8 cellular contexts compared by ENCODE assay signal in genomic region chr7:1460757-1461639, GRCh38. TPM values are rescaled to one million over a fixed set of nuclear protein-coding genes. Genes with fewer than 3 reads are reported as not detected.
DNase-seq lines count a peak whose midpoint lies in the region; ATAC-seq and TF ChIP-seq lines count a peak whose summit lies in the region.

No MANE protein-coding gene starts in this region.

- peak overlapping the region; percentile 48 for H3K4me3 ChIP-seq in astrocyte of the spinal cord (ENCODE audit: low read depth, low read length)
- peak overlapping the region; percentile 91 for H3K4me3 ChIP-seq in suprapubic skin
- H3K4me3 ChIP-seq in BE2C (ENCODE audit: low read depth, low read length), result no peak overlapping the region

- TF ChIP-seq POLR2A in suprapubic skin (IDR thresholded peaks at IDR 0.05), result no peak

- ATAC-seq in GM21515 (IDR thresholded peaks at IDR 0.05; ENCODE audit: unreplicated experiment) (no peak), HG03280 (IDR thresholded peaks at IDR 0.05; ENCODE audit: unreplicated experiment) (no peak)

- no peaks in the 10 kb centered on the region for H3K27me3 ChIP-seq in layer of hippocampus (ENCODE audit: control insufficient read depth, insufficient read depth, low read length)
- no peaks in the 10 kb centered on the region for H3K27me3 ChIP-seq in suprapubic skin
- peaks cover 28% of the 10 kb centered on the region for H3K27me3 ChIP-seq in BE2C

- WGBS in suprapubic skin, result 30% methylated on average over 28 of the region's 30 CpGs

- DNase-seq in DMS53 (lab: John Stamatoyannopoulos, UW) (peak; percentile 54), DMS53 treated with DMSO at 0.1 percent for 48 hours (lab: John Stamatoyannopoulos, UW; ENCODE audit: unreplicated experiment) (no peak), astrocyte of the spinal cord (ENCODE audit: low read depth, low spot score) (peak; percentile 37), suprapubic skin (ENCODE audit: low spot score in 2 of 2) (no peak), BE2C (no peak)

- no peak for TF ChIP-seq CTCF in astrocyte of the spinal cord (IDR thresholded peaks at IDR 0.05; ENCODE audit: low read depth, low read length)
- no peak for TF ChIP-seq CTCF in suprapubic skin (IDR thresholded peaks at IDR 0.05)
- TF ChIP-seq CTCF in BE2C (IDR thresholded peaks at IDR 0.05; ENCODE audit: low read depth, low read length), result no peak

- in situ Hi-C loops in astrocyte of the spinal cord (cut with HindIII; ENCODE audit: low sequenced_read_pairs), result no loop called here

- peak overlapping the region; percentile 84 for H3K27ac ChIP-seq in layer of hippocampus (ENCODE audit: low read depth, low read length)
- peak overlapping the region; percentile 78 for H3K27ac ChIP-seq in suprapubic skin

- TF ChIP-seq EP300 in suprapubic skin (IDR thresholded peaks at IDR 0.05), result no peak

- no peaks in the 10 kb centered on the region for H3K36me3 ChIP-seq in suprapubic skin
- no peaks in the 10 kb centered on the region for H3K36me3 ChIP-seq in BE2C

- H3K4me1 ChIP-seq in suprapubic skin (peaks cover 76% of the 10 kb centered on the region), BE2C (peaks cover 6% of the 10 kb centered on the region)

- H3K9me3 ChIP-seq in suprapubic skin (no peaks in the 10 kb centered on the region), BE2C (no peaks in the 10 kb centered on the region)

RNA-seq across cellular contexts. Expression of gene MICALL2, which starts 1.7 kb away (rescaled TPM):
- total RNA-seq in suprapubic skin, result 10 to 100 TPM; 15.7 to 23.5 (median 16.9) TPM
- 0.34 TPM for polyA plus RNA-seq in BE2C (2012; ENCODE audit: insufficient read depth, insufficient read length, low read depth)

RNA-seq across cellular contexts. Expression of gene INTS1, which starts 43.2 kb away (rescaled TPM):
- 10 to 100 TPM; 45.7 to 96.5 (median 75.8) TPM for total RNA-seq in suprapubic skin
- polyA plus RNA-seq in BE2C (2012; ENCODE audit: insufficient read depth, insufficient read length, low read depth), result 280 TPM

Comparison
In these comparisons a context has a peak if more than half of its experiments do, and no peak if none do; other contexts are left out.
1. DNase-seq: peak in DMS53 (single experiment) and astrocyte of the spinal cord (single experiment); none in DMS53 treated with DMSO at 0.1 percent for 48 hours (single experiment), suprapubic skin (0 of 2) and BE2C (single experiment).